In the genomic region with DNA sequence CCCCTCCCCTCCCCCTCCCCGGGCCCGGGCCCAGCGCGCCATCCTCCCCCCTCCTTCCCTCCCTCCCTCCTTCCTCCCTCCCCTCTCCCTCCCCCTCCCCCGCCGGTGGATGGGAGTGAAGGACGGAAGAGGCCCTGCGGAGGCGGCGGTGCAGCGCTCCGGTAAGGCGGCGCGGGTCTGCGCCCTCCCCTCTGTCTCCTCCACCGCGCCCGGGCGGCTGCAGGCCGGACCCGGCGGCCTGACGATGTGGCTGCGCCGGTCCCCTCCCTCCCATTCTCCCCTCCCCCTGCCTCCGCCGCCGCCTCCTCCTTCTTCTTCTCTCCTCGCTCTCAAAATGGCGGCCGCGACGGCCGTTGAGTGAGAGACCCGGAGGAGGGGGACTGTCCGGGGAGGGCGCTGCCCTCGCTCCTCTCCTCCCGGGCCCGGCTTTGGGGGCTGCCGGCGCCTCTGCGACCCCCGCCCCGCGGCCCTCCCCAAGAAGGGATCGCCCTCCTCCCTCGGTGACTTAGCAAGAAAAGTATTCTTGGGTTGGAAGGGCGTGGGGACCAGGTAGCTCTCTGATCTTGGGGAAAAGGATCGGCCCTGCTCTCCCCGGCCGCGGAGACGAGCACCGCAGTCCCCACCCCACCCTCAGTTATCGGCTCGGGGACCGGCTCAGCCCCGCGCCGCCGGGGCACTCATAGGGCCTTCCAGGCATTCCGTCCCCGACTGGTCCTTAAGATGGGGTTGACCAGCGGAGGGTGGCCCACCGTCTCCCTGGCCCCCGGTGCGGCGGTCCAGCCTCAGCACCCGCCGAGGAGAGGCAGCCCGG, we compare ENCODE assay signal across 9 cellular contexts. TPM values are rescaled to one million over a fixed set of nuclear protein-coding genes. Genes with fewer than 3 reads are reported as not detected.
A peak's percentile ranks its signal among the peaks of the same experiment; 100 is the strongest.
DNase-seq lines count a peak whose midpoint lies in the region; ATAC-seq, FAIRE-seq and TF ChIP-seq lines count a peak whose summit lies in the region.
"Had no signal": no experiment of that assay in that cellular context is flagged by ENCODE, and none has a peak within 500 bp of the region (broad histone marks: within the 10 kb centered on the region; RNA-seq: fewer than 3 reads in every experiment).

No MANE protein-coding gene starts in this region.

- dilution Hi-C loops in keratinocyte (cut with MboI; ENCODE audit: extremely low pct_ligation_motif_present, low sequenced_read_pairs): no loop called here

- peak overlapping the region; percentile 92 for H3K9ac ChIP-seq in keratinocyte (ENCODE audit: control insufficient read depth, extremely low read depth, insufficient read depth, low read length)

- peak overlapping the region; percentile 98 for H3K4me2 ChIP-seq in keratinocyte (ENCODE audit: control insufficient read depth, extremely low read depth, insufficient read depth, low read depth, low read length)

- H2AFZ ChIP-seq in keratinocyte (ENCODE audit: control insufficient read depth, low read length): no peak overlapping the region

- peak; percentile 47 for ATAC-seq in HG02938 (IDR thresholded peaks at IDR 0.05; ENCODE audit: unreplicated experiment)

- peak overlapping the region; percentile 86 to 100 (median 94) for H3K4me3 ChIP-seq in keratinocyte (ENCODE audit: control insufficient read depth in 2 of 3, extremely low read depth in 1 of 3, insufficient read depth in 2 of 3, low read depth in 1 of 3, low read length in 3 of 3)

- no peaks in the 10 kb centered on the region for H3K9me3 ChIP-seq in keratinocyte (ENCODE audit: control insufficient read depth, low read depth, low read length)

- H3K79me2 ChIP-seq in keratinocyte (ENCODE audit: control insufficient read depth, insufficient read depth, low read length): peaks cover 50% of the 10 kb centered on the region

- TF ChIP-seq CTCF in keratinocyte (optimal IDR thresholded peaks at IDR 0.05 in 1 of 3, IDR thresholded peaks at IDR 0.05 in 1 of 3, conservative IDR thresholded peaks at IDR 0.05 in 1 of 3; ENCODE audit: extremely low read depth in 1 of 3, insufficient read depth in 2 of 3, low read length in 3 of 3): no peak

- H3K4me1 ChIP-seq in keratinocyte (ENCODE audit: control insufficient read depth, extremely low read depth, insufficient read depth, low read length): peaks cover 26% of the 10 kb centered on the region

- H4K20me1 ChIP-seq in keratinocyte (ENCODE audit: control insufficient read depth, extremely low read depth, insufficient read depth, low read length): peaks cover 15% of the 10 kb centered on the region

- DNase-seq in NCI-H1436 (lab: John Stamatoyannopoulos, UW) (peak; percentile 81), NCI-H1436 treated with DMSO at 0.1 percent for 48 hours (lab: John Stamatoyannopoulos, UW) (no peak), NCI-H2171 treated with DMSO at 0.1 percent for 48 hours (lab: John Stamatoyannopoulos, UW) (peak; percentile 80), caudate nucleus (lab: John Stamatoyannopoulos, UW) (peak in 58 of 61 donors; percentile 35 to 93 (median 75)), keratinocyte (ENCODE audit: low read depth, low spot score) (no peak)
- DNase-seq in activated CD4-positive, CD25-positive, alpha-beta regulatory T cell treated with anti-CD3 and anti-CD28 coated beads, Interleukin-2, amount 50 U/mL, for 16 hours (ENCODE audit: low read depth, low spot score): peak; percentile 68
- DNase-seq in stimulated activated CD4-positive, alpha-beta T cell treated with anti-CD3 and anti-CD28 coated beads, Interleukin-15, amount 100 ng/mL, for 1 hour (ENCODE audit: low read depth in 1 of 2, low spot score in 1 of 2): peak; percentile 68 to 72

- no peaks in the 10 kb centered on the region for H3K9me1 ChIP-seq in keratinocyte (ENCODE audit: control insufficient read depth, extremely low read depth, insufficient read depth, low read length)

- FAIRE-seq in keratinocyte (lab: Jason Lieb, UNC): no peak
- FAIRE-seq: G401.6 had no signal

- peaks cover 2 to 3% of the 10 kb centered on the region in 2 experiments for H3K36me3 ChIP-seq in keratinocyte (ENCODE audit: control insufficient read depth in 2 of 2, extremely low read depth in 1 of 2, insufficient read depth in 2 of 2, low read length in 2 of 2)

- peak overlapping the region; percentile 98 for H3K27ac ChIP-seq in caudate nucleus (ENCODE audit: low read depth, low read length)
- H3K27ac ChIP-seq in keratinocyte (ENCODE audit: control insufficient read depth, insufficient read depth, low read length): peak overlapping the region; percentile 94

- H3K27me3 ChIP-seq in keratinocyte (ENCODE audit: control insufficient read depth, extremely low read depth, insufficient read depth, low read length): no peaks in the 10 kb centered on the region

RNA-seq across cellular contexts. Expression of gene PAFAH1B1, which starts 0.6 kb away (rescaled TPM):
- polyA plus RNA-seq in keratinocyte: 88.6 to 119 TPM (median 96.5 TPM) in 3 replicates
- 333 TPM for polyA plus RNA-seq in keratinocyte (2011; ENCODE audit: low read depth)
- polyA plus RNA-seq in keratinocyte (2011; cell fraction: cytosol; rRNA removed): 77.8 and 136 TPM in 2 replicates
- 120 and 147 TPM in 2 replicates for polyA plus RNA-seq in keratinocyte (2011; cell fraction: nucleus; rRNA removed)
- 121 and 184 TPM in 2 replicates for polyA plus RNA-seq in keratinocyte (2012; ENCODE audit: low replicate concordance)
- 83.5 to 144 TPM (median 136 TPM) in 3 replicates for polyA minus RNA-seq in keratinocyte
- polyA minus RNA-seq in keratinocyte (2011; cell fraction: cytosol; rRNA and poly(A)+ RNA removed): 53.9 TPM
- 46.7 and 106 TPM in 2 replicates for polyA minus RNA-seq in keratinocyte (2011; cell fraction: nucleus; rRNA and poly(A)+ RNA removed)

Comparison
In these comparisons a context has a peak if more than half of its experiments do, and no peak if none do; other contexts are left out.
1. DNase-seq: peak in NCI-H1436 (single experiment), NCI-H2171 treated with DMSO at 0.1 percent for 48 hours (single experiment), activated CD4-positive, CD25-positive, alpha-beta regulatory T cell treated with anti-CD3 and anti-CD28 coated beads, Interleukin-2, amount 50 U/mL, for 16 hours (single experiment), caudate nucleus (58 of 61) and stimulated activated CD4-positive, alpha-beta T cell treated with anti-CD3 and anti-CD28 coated beads, Interleukin-15, amount 100 ng/mL, for 1 hour (2 of 2); none in NCI-H1436 treated with DMSO at 0.1 percent for 48 hours (single experiment) and keratinocyte (single experiment).